Comparison of ENCODE assay signal across 15 cellular contexts in genomic region chr10:68628576-68629127, GRCh38.
DNase-seq lines count a peak whose midpoint lies in the region; TF ChIP-seq lines count a peak whose summit lies in the region.
"Had no signal": no experiment of that assay in that cellular context is flagged by ENCODE, and none has a peak within 500 bp of the region (broad histone marks: within the 10 kb centered on the region; RNA-seq: fewer than 3 reads in every experiment).

No MANE protein-coding gene starts in this region.

- CTCF ChIA-PET in activated CD4-positive, alpha-beta T cell treated with anti-CD3 and anti-CD28 coated beads, Interleukin-2, amount 10 ng/mL, durations not matched to agents 7 days and 5 days (lab: Charles Lee), result no interaction called here

- H4K20me1 ChIP-seq in KMS-11 (ENCODE audit: insufficient read depth), result no peaks in the 10 kb centered on the region
- peaks cover 12% of the 10 kb centered on the region for H4K20me1 ChIP-seq in neural progenitor cell (ENCODE audit: low read depth)

- H3K27me3 ChIP-seq in KMS-11 (ENCODE audit: insufficient read depth, low read depth) (no peaks in the 10 kb centered on the region), neural progenitor cell (no peaks in the 10 kb centered on the region)
- H3K27me3 ChIP-seq: right atrium auricular region had no signal

- H3K27me3 Mint-ChIP-seq in activated CD4-positive, alpha-beta T cell treated with anti-CD3 and anti-CD28 coated beads, Interleukin-2, amount 10 ng/mL, durations not matched to agents 7 days and 5 days, result no peaks in the 10 kb centered on the region
- H3K27me3 Mint-ChIP-seq in neural progenitor cell (ENCODE audit: insufficient read depth, low read depth), result peaks cover 2% of the 10 kb centered on the region

- H3K4me3 ChIP-seq in KMS-11 (IDR thresholded peaks at IDR 0.05; ENCODE audit: insufficient read depth, low read depth, low read length), result no peak overlapping the region
- no peak overlapping the region for H3K4me3 ChIP-seq in neural progenitor cell
- H3K4me3 ChIP-seq: lung, right atrium auricular region, SK-N-MC had no signal

- H3K9me3 Mint-ChIP-seq in activated CD4-positive, alpha-beta T cell treated with anti-CD3 and anti-CD28 coated beads, Interleukin-2, amount 10 ng/mL, durations not matched to agents 7 days and 5 days, result no peaks in the 10 kb centered on the region
- peaks cover 2% of the 10 kb centered on the region for H3K9me3 Mint-ChIP-seq in neural progenitor cell

- H3K27ac ChIP-seq in KMS-11 (peak overlapping the region; percentile 64), neural progenitor cell (no peak overlapping the region)
- H3K27ac ChIP-seq: right atrium auricular region, SK-N-MC had no signal

- H3K4me1 ChIP-seq in KMS-11 (ENCODE audit: low read depth, poor library complexity, severe bottlenecking), result peaks cover 54% of the 10 kb centered on the region
- peaks cover 3% of the 10 kb centered on the region for H3K4me1 ChIP-seq in neural progenitor cell

- H3K36me3 Mint-ChIP-seq in activated CD4-positive, alpha-beta T cell treated with anti-CD3 and anti-CD28 coated beads, Interleukin-2, amount 10 ng/mL, durations not matched to agents 7 days and 5 days (ENCODE audit: low read depth), result peaks cover 3% of the 10 kb centered on the region
- H3K36me3 Mint-ChIP-seq in neural progenitor cell, result peaks cover 26% of the 10 kb centered on the region

- POLR2A ChIA-PET in activated CD4-positive, alpha-beta T cell treated with anti-CD3 and anti-CD28 coated beads, Interleukin-2, amount 10 ng/mL, durations not matched to agents 7 days and 5 days (lab: Charles Lee), result no interaction called here

- no peaks in the 10 kb centered on the region for H3K79me2 ChIP-seq in KMS-11 (ENCODE audit: insufficient read depth, low read depth)
- peaks cover 69% of the 10 kb centered on the region for H3K79me2 ChIP-seq in neural progenitor cell (ENCODE audit: low read depth)

- peak; percentile 18 for DNase-seq in activated CD4-positive, alpha-beta T cell treated with anti-CD3 and anti-CD28 coated beads, Interleukin-2, amount 10 ng/mL, durations not matched to agents 7 days and 5 days
- no peak for DNase-seq in activated CD4-positive, alpha-beta T cell treated with anti-CD3 and anti-CD28 coated beads for 1 hour
- peak; percentile 61 for DNase-seq in amniotic epithelial cell (ENCODE audit: low read depth)
- DNase-seq in neural progenitor cell (ENCODE audit: low spot score), result no peak
- no peak for DNase-seq in stimulated activated CD4-positive, alpha-beta T cell treated with anti-CD3 and anti-CD28 coated beads, Interleukin-1b, Interleukin-23, amount 100 ng/mL, for 48 hours
- no peak for DNase-seq in posterior cingulate gyrus
- no peak for DNase-seq in activated CD8-positive, alpha-beta memory T cell treated with anti-CD3 and anti-CD28 coated beads for 24 hours
- DNase-seq: activated CD4-positive, alpha-beta T cell treated with anti-CD3 and anti-CD28 coated beads for 48 hours; effector memory CD4-positive, alpha-beta T cell; glutamatergic neuron; NCI-H446 treated with DMSO at 0.1 percent for 48 hours had no signal

- H3K27ac Mint-ChIP-seq in activated CD4-positive, alpha-beta T cell treated with anti-CD3 and anti-CD28 coated beads, Interleukin-2, amount 10 ng/mL, durations not matched to agents 7 days and 5 days, result no peak overlapping the region
- H3K27ac Mint-ChIP-seq in neural progenitor cell, result peak overlapping the region; percentile 38

- H3K4me2 ChIP-seq in KMS-11 (peak overlapping the region; percentile 68), neural progenitor cell (no peak overlapping the region)

- H3K36me3 ChIP-seq in KMS-11 (ENCODE audit: insufficient read depth) (no peaks in the 10 kb centered on the region), neural progenitor cell (no peaks in the 10 kb centered on the region)
- H3K36me3 ChIP-seq: right atrium auricular region had no signal

- H2AFZ ChIP-seq in KMS-11 (ENCODE audit: low read depth), result no peak overlapping the region
- no peak overlapping the region for H2AFZ ChIP-seq in neural progenitor cell (replicated peaks)

- peaks cover 24% of the 10 kb centered on the region for H3K4me1 Mint-ChIP-seq in activated CD4-positive, alpha-beta T cell treated with anti-CD3 and anti-CD28 coated beads, Interleukin-2, amount 10 ng/mL, durations not matched to agents 7 days and 5 days
- H3K4me1 Mint-ChIP-seq in neural progenitor cell, result peaks cover 7% of the 10 kb centered on the region

- intact Hi-C loops in posterior cingulate gyrus (cut with DNase I), result no loop called here

- no peak overlapping the region for H3K4me3 Mint-ChIP-seq in activated CD4-positive, alpha-beta T cell treated with anti-CD3 and anti-CD28 coated beads, Interleukin-2, amount 10 ng/mL, durations not matched to agents 7 days and 5 days
- no peak overlapping the region for H3K4me3 Mint-ChIP-seq in neural progenitor cell

- TF ChIP-seq CTCF in KMS-11 (conservative IDR thresholded peaks at IDR 0.05; ENCODE audit: low read depth, low read length), result no peak
- no peak for TF ChIP-seq CTCF in neural progenitor cell (IDR thresholded peaks at IDR 0.05)

- H3K9me3 ChIP-seq in neural progenitor cell (ENCODE audit: low read depth), result no peaks in the 10 kb centered on the region
- H3K9me3 ChIP-seq: right atrium auricular region had no signal

- peaks cover 2% of the 10 kb centered on the region for H3F3A ChIP-seq in neural progenitor cell (ENCODE audit: low read depth)

- no peak overlapping the region for H3K9ac ChIP-seq in KMS-11
- H3K9ac ChIP-seq in neural progenitor cell, result no peak overlapping the region

Comparison
In these comparisons a context has a peak if more than half of its experiments do, and no peak if none do; other contexts are left out.
1. DNase-seq: peak in activated CD4-positive, alpha-beta T cell treated with anti-CD3 and anti-CD28 coated beads, Interleukin-2, amount 10 ng/mL, durations not matched to agents 7 days and 5 days (single experiment) and amniotic epithelial cell (single experiment); none in activated CD4-positive, alpha-beta T cell treated with anti-CD3 and anti-CD28 coated beads for 1 hour (single experiment), neural progenitor cell (single experiment), stimulated activated CD4-positive, alpha-beta T cell treated with anti-CD3 and anti-CD28 coated beads, Interleukin-1b, Interleukin-23, amount 100 ng/mL, for 48 hours (single experiment), posterior cingulate gyrus (0 of 10) and activated CD8-positive, alpha-beta memory T cell treated with anti-CD3 and anti-CD28 coated beads for 24 hours (single experiment).